1 cellular context compared by ENCODE assay signal in the genomic region with DNA sequence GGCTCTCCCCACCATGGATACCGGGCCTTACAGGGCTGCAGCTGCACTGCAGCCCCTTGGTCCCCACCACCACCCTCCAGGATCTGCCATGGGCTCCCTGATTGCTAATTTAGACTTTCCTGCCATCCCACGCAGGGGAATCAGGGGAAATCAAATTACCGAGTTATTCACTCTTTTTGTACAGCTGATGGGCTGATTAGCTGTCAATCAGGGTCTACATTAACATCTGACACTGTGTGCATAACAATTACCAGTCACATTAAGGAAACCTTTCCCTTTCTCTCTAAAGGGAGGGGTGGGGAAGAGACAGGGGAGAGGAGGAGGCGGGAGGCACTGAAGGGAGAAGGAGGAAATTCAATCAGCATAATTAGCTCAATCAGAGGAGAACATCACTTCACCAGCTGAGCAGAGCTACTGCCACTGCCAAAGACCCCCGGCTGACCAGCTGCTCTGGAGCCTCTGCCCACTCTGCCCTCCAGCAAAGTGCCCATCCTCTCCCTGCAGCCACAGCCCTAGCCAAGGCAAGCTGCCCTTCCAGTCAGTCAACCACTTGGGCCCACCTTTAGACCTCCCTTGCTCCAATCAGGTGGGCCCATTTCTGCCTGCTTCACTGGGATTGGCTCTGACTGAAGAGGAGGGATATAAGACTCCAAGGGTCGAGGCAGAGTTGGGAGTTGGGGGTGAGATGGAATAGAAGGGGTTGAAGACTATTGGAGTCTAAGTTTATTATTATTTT.
TF ChIP-seq lines count a peak whose summit lies in the region.

No MANE protein-coding gene starts in this region.

TF ChIP-seq in K562, 482 proteins besides CTCF, POLR2A, EP300 and RAD21 (continued from another document):
- TF ChIP-seq, protein P1, sequence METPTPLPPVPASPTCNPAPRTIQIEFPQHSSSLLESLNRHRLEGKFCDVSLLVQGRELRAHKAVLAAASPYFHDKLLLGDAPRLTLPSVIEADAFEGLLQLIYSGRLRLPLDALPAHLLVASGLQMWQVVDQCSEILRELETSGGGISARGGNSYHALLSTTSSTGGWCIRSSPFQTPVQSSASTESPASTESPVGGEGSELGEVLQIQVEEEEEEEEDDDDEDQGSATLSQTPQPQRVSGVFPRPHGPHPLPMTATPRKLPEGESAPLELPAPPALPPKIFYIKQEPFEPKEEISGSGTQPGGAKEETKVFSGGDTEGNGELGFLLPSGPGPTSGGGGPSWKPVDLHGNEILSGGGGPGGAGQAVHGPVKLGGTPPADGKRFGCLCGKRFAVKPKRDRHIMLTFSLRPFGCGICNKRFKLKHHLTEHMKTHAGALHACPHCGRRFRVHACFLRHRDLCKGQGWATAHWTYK (CRISPR knock-in tag; IDR thresholded peaks at IDR 0.05): no peak
- TF ChIP-seq, protein P2, sequence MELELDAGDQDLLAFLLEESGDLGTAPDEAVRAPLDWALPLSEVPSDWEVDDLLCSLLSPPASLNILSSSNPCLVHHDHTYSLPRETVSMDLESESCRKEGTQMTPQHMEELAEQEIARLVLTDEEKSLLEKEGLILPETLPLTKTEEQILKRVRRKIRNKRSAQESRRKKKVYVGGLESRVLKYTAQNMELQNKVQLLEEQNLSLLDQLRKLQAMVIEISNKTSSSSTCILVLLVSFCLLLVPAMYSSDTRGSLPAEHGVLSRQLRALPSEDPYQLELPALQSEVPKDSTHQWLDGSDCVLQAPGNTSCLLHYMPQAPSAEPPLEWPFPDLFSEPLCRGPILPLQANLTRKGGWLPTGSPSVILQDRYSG (tag; conservative IDR thresholded peaks at IDR 0.05; ENCODE audit: low read depth): no peak
- TF ChIP-seq, protein P3, sequence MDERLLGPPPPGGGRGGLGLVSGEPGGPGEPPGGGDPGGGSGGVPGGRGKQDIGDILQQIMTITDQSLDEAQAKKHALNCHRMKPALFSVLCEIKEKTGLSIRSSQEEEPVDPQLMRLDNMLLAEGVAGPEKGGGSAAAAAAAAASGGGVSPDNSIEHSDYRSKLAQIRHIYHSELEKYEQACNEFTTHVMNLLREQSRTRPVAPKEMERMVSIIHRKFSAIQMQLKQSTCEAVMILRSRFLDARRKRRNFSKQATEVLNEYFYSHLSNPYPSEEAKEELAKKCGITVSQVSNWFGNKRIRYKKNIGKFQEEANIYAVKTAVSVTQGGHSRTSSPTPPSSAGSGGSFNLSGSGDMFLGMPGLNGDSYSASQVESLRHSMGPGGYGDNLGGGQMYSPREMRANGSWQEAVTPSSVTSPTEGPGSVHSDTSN (CRISPR knock-in tag; IDR thresholded peaks at IDR 0.05; ENCODE audit: low read depth): no peak
- TF ChIP-seq, protein P3 (tag; conservative IDR thresholded peaks at IDR 0.05; ENCODE audit: low read depth): peak; percentile 43; the same call in 1 of the 2 replicates
- TF ChIP-seq, protein P4, sequence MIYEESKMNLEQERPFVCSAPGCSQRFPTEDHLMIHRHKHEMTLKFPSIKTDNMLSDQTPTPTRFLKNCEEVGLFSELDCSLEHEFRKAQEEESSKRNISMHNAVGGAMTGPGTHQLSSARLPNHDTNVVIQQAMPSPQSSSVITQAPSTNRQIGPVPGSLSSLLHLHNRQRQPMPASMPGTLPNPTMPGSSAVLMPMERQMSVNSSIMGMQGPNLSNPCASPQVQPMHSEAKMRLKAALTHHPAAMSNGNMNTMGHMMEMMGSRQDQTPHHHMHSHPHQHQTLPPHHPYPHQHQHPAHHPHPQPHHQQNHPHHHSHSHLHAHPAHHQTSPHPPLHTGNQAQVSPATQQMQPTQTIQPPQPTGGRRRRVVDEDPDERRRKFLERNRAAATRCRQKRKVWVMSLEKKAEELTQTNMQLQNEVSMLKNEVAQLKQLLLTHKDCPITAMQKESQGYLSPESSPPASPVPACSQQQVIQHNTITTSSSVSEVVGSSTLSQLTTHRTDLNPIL (CRISPR knock-in tag; IDR thresholded peaks at IDR 0.05): no peak
- TF ChIP-seq MAFK (IDR thresholded peaks at IDR 0.05; ENCODE audit: low read length) (no peak), KDM5B (IDR thresholded peaks at IDR 0.05; ENCODE audit: insufficient replicate concordance, low read depth, low read length) (no peak), RBM17 (IDR thresholded peaks at IDR 0.05; ENCODE audit: borderline replicate concordance, low read depth, low read length) (no peak), SAFB (IDR thresholded peaks at IDR 0.05; ENCODE audit: borderline replicate concordance, low read depth, low read length) (no peak), NFYB (IDR thresholded peaks at IDR 0.05; ENCODE audit: extremely low read depth, insufficient read length) (peak; percentile 48), HNRNPUL1 (IDR thresholded peaks at IDR 0.05; ENCODE audit: low read length) (no peak), RBM25 (IDR thresholded peaks at IDR 0.05; ENCODE audit: low read depth, low read length, severe bottlenecking) (peak; percentile 51), RUNX1 (IDR thresholded peaks at IDR 0.05; ENCODE audit: low read depth) (no peak)
